ENCODE assay signal across 27 cellular contexts in genomic region chrX:41828821-41829220, GRCh38.
DNase-seq lines count a peak whose midpoint lies in the region; ATAC-seq, FAIRE-seq and TF ChIP-seq lines count a peak whose summit lies in the region.
"Had no signal": no experiment of that assay in that cellular context is flagged by ENCODE, and none has a peak within 500 bp of the region (broad histone marks: within the 10 kb centered on the region; RNA-seq: fewer than 3 reads in every experiment).

No MANE protein-coding gene starts in this region.

- H3K4me3 Mint-ChIP-seq in activated CD8-positive, alpha-beta T cell treated with anti-CD3 and anti-CD28 coated beads for 36 hours, result no peak overlapping the region
- H3K4me3 Mint-ChIP-seq in activated CD8-positive, alpha-beta T cell treated with anti-CD3 and anti-CD28 coated beads, Interleukin-2, amount 10 ng/mL, durations not matched to agents 7 days and 5 days, result no peak overlapping the region
- H3K4me3 Mint-ChIP-seq: GM23338, IgD-negative memory B cell had no signal

- POLR2A ChIA-PET in activated CD8-positive, alpha-beta T cell treated with anti-CD3 and anti-CD28 coated beads for 36 hours (lab: Charles Lee), result no interaction called here
- POLR2A ChIA-PET in activated CD8-positive, alpha-beta T cell treated with anti-CD3 and anti-CD28 coated beads, Interleukin-2, amount 10 ng/mL, durations not matched to agents 7 days and 5 days (lab: Charles Lee), result no interaction called here
- POLR2A ChIA-PET in IMR-90 (lab: Charles Lee; ENCODE audit: unreplicated experiment), result no interaction called here

- dilution Hi-C loops in IMR-90 (cut with HindIII; ENCODE audit: low sequenced_read_pairs, unreplicated experiment), result no loop called here

- no peaks in the 10 kb centered on the region for H3K9me3 Mint-ChIP-seq in activated CD8-positive, alpha-beta T cell treated with anti-CD3 and anti-CD28 coated beads for 36 hours
- H3K9me3 Mint-ChIP-seq in activated CD8-positive, alpha-beta T cell treated with anti-CD3 and anti-CD28 coated beads, Interleukin-2, amount 10 ng/mL, durations not matched to agents 7 days and 5 days (ENCODE audit: insufficient read depth), result peaks cover 4% of the 10 kb centered on the region
- H3K9me3 Mint-ChIP-seq: GM23338, IgD-negative memory B cell had no signal

- in situ Hi-C loops in IMR-90 (cut with MboI; ENCODE audit: low sequenced_read_pairs), result no loop called here

- no peak overlapping the region for H2BK120ac ChIP-seq in IMR-90 (ENCODE audit: low read depth, low read length)

- DNase-seq in activated CD8-positive, alpha-beta T cell treated with anti-CD3 and anti-CD28 coated beads for 36 hours, result no peak
- no peak for DNase-seq in activated CD8-positive, alpha-beta T cell treated with anti-CD3 and anti-CD28 coated beads, Interleukin-2, amount 10 ng/mL, durations not matched to agents 7 days and 5 days
- DNase-seq in IMR-90 (peak; percentile 33), fibroblast of gingiva (ENCODE audit: low read depth) (peak; percentile 18), small intestine (no peak), psoas muscle (no peak)
- DNase-seq: AML-193; C1 segment of cervical spinal cord; DMS79; NCI-H1105 treated with DMSO at 0.1 percent for 48 hours; NCI-H2081; NCI-H2171; NCI-H345; NCI-H524; NCI-H774; NK-92 treated with Interleukin-12 subunit alpha and Interleukin-12 subunit beta, amount 100 ng/mL, for 24 hours; SHP77 treated with DMSO at 0.1 percent for 48 hours had no signal

- H2AK9ac ChIP-seq in IMR-90 (replicated peaks; ENCODE audit: low read depth, low read length, poor library complexity), result no peak overlapping the region

- TF ChIP-seq RAD21 in IMR-90 (IDR thresholded peaks at IDR 0.05; ENCODE audit: low read length), result no peak

- no peaks in the 10 kb centered on the region; the same call in 1 of the 2 replicates for H3K9me1 ChIP-seq in IMR-90 (ENCODE audit: insufficient read depth, low read length)

- intact Hi-C loops in activated CD8-positive, alpha-beta T cell treated with anti-CD3 and anti-CD28 coated beads for 36 hours (cut with micrococcal nuclease), result no loop called here
- intact Hi-C loops in IMR-90 (cut with micrococcal nuclease) (no loop called here), psoas muscle (cut with DNase I) (no loop called here)

- H3K36me3 ChIP-seq in IMR-90 (ENCODE audit: control insufficient read depth, insufficient read depth, low read length) (no peaks in the 10 kb centered on the region), small intestine (ENCODE audit: control insufficient read depth in 2 of 2, insufficient read depth in 2 of 2, low read length in 2 of 2) (no peaks in the 10 kb centered on the region), psoas muscle (ENCODE audit: insufficient read depth in 1 of 2, low read depth in 1 of 2) (no peaks in the 10 kb centered on the region)

- 0 out of 2 replicates have a peak, but pooled peaks cover 5% of the 10 kb centered on the region for H4K20me1 ChIP-seq in IMR-90 (ENCODE audit: insufficient read depth, low read length)

- FAIRE-seq in small intestine (lab: Jason Lieb, UNC), result no peak
- FAIRE-seq: GM12878, HTR-8/SVneo had no signal

- H3K27ac ChIP-seq in IMR-90 (ENCODE audit: insufficient read depth, low read length) (no peak overlapping the region), small intestine (ENCODE audit: low read depth in 1 of 2, low read length in 1 of 2) (no peak overlapping the region), psoas muscle (no peak overlapping the region)
- H3K27ac ChIP-seq: 22Rv1, RWPE1, SK-N-MC had no signal

- H3K4ac ChIP-seq in IMR-90 (ENCODE audit: low read depth, low read length), result no peak overlapping the region

- H3K23ac ChIP-seq in IMR-90 (ENCODE audit: low read depth, low read length), result no peak overlapping the region

- H3K56ac ChIP-seq in IMR-90 (ENCODE audit: extremely low read depth, insufficient read depth, low read length), result no peak overlapping the region

- no peak overlapping the region for H2BK5ac ChIP-seq in IMR-90 (ENCODE audit: low read depth, low read length, poor library complexity, severe bottlenecking)

- H3K36me3 Mint-ChIP-seq in activated CD8-positive, alpha-beta T cell treated with anti-CD3 and anti-CD28 coated beads for 36 hours (ENCODE audit: low read depth), result peaks cover 18% of the 10 kb centered on the region
- peaks cover 41% of the 10 kb centered on the region for H3K36me3 Mint-ChIP-seq in activated CD8-positive, alpha-beta T cell treated with anti-CD3 and anti-CD28 coated beads, Interleukin-2, amount 10 ng/mL, durations not matched to agents 7 days and 5 days (ENCODE audit: low read depth)

- H2AFZ ChIP-seq in IMR-90 (replicated peaks; ENCODE audit: low read length, poor library complexity), result no peak overlapping the region
- H2AFZ ChIP-seq: GM23338 had no signal

- 0 out of 2 replicates have a peak overlapping the region, but pooled peaks have one; percentile 64 for H3K4me2 ChIP-seq in IMR-90 (ENCODE audit: low read depth, low read length)
- H3K4me2 ChIP-seq: GM23338 had no signal

- H4K5ac ChIP-seq in IMR-90 (ENCODE audit: low read depth, low read length), result no peak overlapping the region

- H3K79me1 ChIP-seq in IMR-90 (ENCODE audit: low read depth in 1 of 2, low read length in 2 of 2), result peaks cover 3 to 8% of the 10 kb centered on the region in 2 experiments; a peak in 2 of 4 replicates

- H3K18ac ChIP-seq in IMR-90 (ENCODE audit: low read depth, low read length), result no peak overlapping the region

- TF ChIP-seq CTCF in activated CD8-positive, alpha-beta T cell treated with anti-CD3 and anti-CD28 coated beads for 36 hours (IDR thresholded peaks at IDR 0.05), result no peak
- TF ChIP-seq CTCF in IMR-90 (conservative IDR thresholded peaks at IDR 0.05; ENCODE audit: low read depth, low read length) (no peak), psoas muscle (IDR thresholded peaks at IDR 0.05) (no peak)

- H4K8ac ChIP-seq in IMR-90 (ENCODE audit: low read depth in 2 of 2, low read length in 2 of 2), result no peak overlapping the region

- no peak overlapping the region for H2BK15ac ChIP-seq in IMR-90 (ENCODE audit: low read depth, low read length)

- H3K4me3 ChIP-seq in IMR-90 (ENCODE audit: insufficient read depth, low read depth, low read length) (no peak overlapping the region), small intestine (ENCODE audit: low read depth in 1 of 2, low read length in 2 of 2) (no peak overlapping the region), psoas muscle (no peak overlapping the region)
- H3K4me3 ChIP-seq: GM12878, GM23338, SK-N-MC had no signal

- no peak overlapping the region for H2BK20ac ChIP-seq in IMR-90 (ENCODE audit: low read depth, low read length)

- CTCF ChIA-PET in activated CD8-positive, alpha-beta T cell treated with anti-CD3 and anti-CD28 coated beads for 36 hours (lab: Charles Lee), result no interaction called here
- CTCF ChIA-PET in activated CD8-positive, alpha-beta T cell treated with anti-CD3 and anti-CD28 coated beads, Interleukin-2, amount 10 ng/mL, durations not matched to agents 7 days and 5 days (lab: Charles Lee), result no interaction called here
- CTCF ChIA-PET in IMR-90 (lab: Yijun Ruan, JAX), result interaction anchor here (0.6 kb wide), 1 partner anchor 564 kb away, joined by 5 read pairs; no protein-coding TSS in a partner anchor

- no peak overlapping the region for H3K9ac ChIP-seq in IMR-90 (ENCODE audit: low read depth, low read length)

- H3K9me3 ChIP-seq in IMR-90 (ENCODE audit: control insufficient read depth, insufficient read depth, low read length) (no peaks in the 10 kb centered on the region), small intestine (ENCODE audit: control insufficient read depth, low read depth) (no peaks in the 10 kb centered on the region), psoas muscle (no peaks in the 10 kb centered on the region)

- no peak overlapping the region for H2AK5ac ChIP-seq in IMR-90 (ENCODE audit: low read depth, low read length)

- H3K4me1 ChIP-seq in IMR-90 (ENCODE audit: control insufficient read depth, insufficient read depth, low read length) (peaks cover 2% of the 10 kb centered on the region; the same call in 1 of the 2 replicates), small intestine (ENCODE audit: control insufficient read depth in 2 of 2, insufficient read depth in 1 of 2, low read depth in 1 of 2, low read length in 1 of 2) (no peaks in the 10 kb centered on the region), psoas muscle (peaks cover 19% of the 10 kb centered on the region)

- BruUV-seq in IMR-90 (replicated peaks; lab: Mats Ljungman, UMichigan), result no TSS peak

- H3K4me1 Mint-ChIP-seq in activated CD8-positive, alpha-beta T cell treated with anti-CD3 and anti-CD28 coated beads for 36 hours (ENCODE audit: low read depth), result peaks cover 22% of the 10 kb centered on the region
- peaks cover 10% of the 10 kb centered on the region for H3K4me1 Mint-ChIP-seq in activated CD8-positive, alpha-beta T cell treated with anti-CD3 and anti-CD28 coated beads, Interleukin-2, amount 10 ng/mL, durations not matched to agents 7 days and 5 days (ENCODE audit: low read depth)

- H3K27ac Mint-ChIP-seq in activated CD8-positive, alpha-beta T cell treated with anti-CD3 and anti-CD28 coated beads for 36 hours, result peak overlapping the region; percentile 12
- no peak overlapping the region for H3K27ac Mint-ChIP-seq in activated CD8-positive, alpha-beta T cell treated with anti-CD3 and anti-CD28 coated beads, Interleukin-2, amount 10 ng/mL, durations not matched to agents 7 days and 5 days
- H3K27ac Mint-ChIP-seq: GM23338, IgD-negative memory B cell had no signal

- TF ChIP-seq POLR2A in IMR-90 (IDR thresholded peaks at IDR 0.05; ENCODE audit: low read depth, low read length), result no peak

- ATAC-seq in activated CD8-positive, alpha-beta T cell treated with anti-CD3 and anti-CD28 coated beads for 36 hours, result no peak
- ATAC-seq in activated CD8-positive, alpha-beta T cell treated with anti-CD3 and anti-CD28 coated beads, Interleukin-2, amount 10 ng/mL, durations not matched to agents 7 days and 5 days, result no peak
- ATAC-seq in IMR-90 (ENCODE audit: low read depth) (peak; percentile 35; the same call in 1 of the 2 replicates), GM21423 (IDR thresholded peaks at IDR 0.05; ENCODE audit: unreplicated experiment) (no peak), GM18873 (IDR thresholded peaks at IDR 0.05; ENCODE audit: low FRiP score, unreplicated experiment) (no peak), psoas muscle (no peak)
- ATAC-seq: GM12878, GM23338, HCT116 had no signal

- H3K14ac ChIP-seq in IMR-90 (replicated peaks; ENCODE audit: low read depth, low read length), result no peak overlapping the region

- H3K27me3 Mint-ChIP-seq in activated CD8-positive, alpha-beta T cell treated with anti-CD3 and anti-CD28 coated beads for 36 hours, result no peaks in the 10 kb centered on the region
- no peaks in the 10 kb centered on the region for H3K27me3 Mint-ChIP-seq in activated CD8-positive, alpha-beta T cell treated with anti-CD3 and anti-CD28 coated beads, Interleukin-2, amount 10 ng/mL, durations not matched to agents 7 days and 5 days (ENCODE audit: low read depth)
- H3K27me3 Mint-ChIP-seq: IgD-negative memory B cell had no signal

- WGBS in IMR-90 (ENCODE audit: extremely low coverage in 2 of 2, insufficient read length in 1 of 2), 2 experiments, result no CpG with 5 or more reads among the region's 1 CpG
- WGBS in small intestine, 3 donors, result 76 to 83% (median 80%) methylated on average over 1 of the region's 1 CpG
- 87 to 95% (median 91%) methylated on average over 1 of the region's 1 CpG for WGBS in psoas muscle, 3 donors

- H3K27me3 ChIP-seq in IMR-90 (ENCODE audit: control insufficient read depth, insufficient read depth, low read length) (no peaks in the 10 kb centered on the region), small intestine (ENCODE audit: control insufficient read depth in 2 of 2, insufficient read depth in 2 of 2, low read length in 2 of 2) (no peaks in the 10 kb centered on the region), psoas muscle (ENCODE audit: insufficient read depth in 3 of 3, low read length in 2 of 3) (peaks cover 0 to 8% (median 0%) of the 10 kb centered on the region in 3 donors)

- no peak overlapping the region for H4K91ac ChIP-seq in IMR-90 (ENCODE audit: insufficient read depth, low read depth, low read length)

Comparison
In these comparisons a context has a peak if more than half of its experiments do, and no peak if none do; other contexts are left out.
1. DNase-seq: peak in IMR-90 (single experiment) and fibroblast of gingiva (single experiment); none in activated CD8-positive, alpha-beta T cell treated with anti-CD3 and anti-CD28 coated beads for 36 hours (single experiment), activated CD8-positive, alpha-beta T cell treated with anti-CD3 and anti-CD28 coated beads, Interleukin-2, amount 10 ng/mL, durations not matched to agents 7 days and 5 days (single experiment), small intestine (single experiment) and psoas muscle (0 of 2).